In genomic region chr2:172513935-172514586, GRCh38 we compare ENCODE assay signal across 15 cellular contexts. TPM values are rescaled to one million over a fixed set of nuclear protein-coding genes. Genes with fewer than 3 reads are reported as not detected.
DNase-seq lines count a peak whose midpoint lies in the region; ATAC-seq, FAIRE-seq and TF ChIP-seq lines count a peak whose summit lies in the region.
"Had no signal": no experiment of that assay in that cellular context is flagged by ENCODE, and none has a peak within 500 bp of the region (broad histone marks: within the 10 kb centered on the region; RNA-seq: fewer than 3 reads in every experiment).

No MANE protein-coding gene starts in this region.

- H3K27ac Mint-ChIP-seq in natural killer cell treated with Interleukin-12 subunit alpha and Interleukin-12 subunit beta and Interleukin-15 and Interleukin-18, amount 100 ng/mL, for 72 hours: no peak overlapping the region
- H3K27ac Mint-ChIP-seq: progenitor cell of endocrine pancreas, T-cell had no signal

- no peaks in the 10 kb centered on the region for H3K27me3 Mint-ChIP-seq in natural killer cell treated with Interleukin-12 subunit alpha and Interleukin-12 subunit beta and Interleukin-15 and Interleukin-18, amount 100 ng/mL, for 72 hours
- H3K27me3 Mint-ChIP-seq: progenitor cell of endocrine pancreas, T-cell had no signal

- H3K4me3 Mint-ChIP-seq in natural killer cell treated with Interleukin-12 subunit alpha and Interleukin-12 subunit beta and Interleukin-15 and Interleukin-18, amount 100 ng/mL, for 72 hours: peak overlapping the region; percentile 4
- H3K4me3 Mint-ChIP-seq: T-cell had no signal

- POLR2A ChIA-PET in HEK293T (lab: Yijun Ruan, JAX): no interaction called here

- in situ Hi-C loops in G401 (cut with HindIII; ENCODE audit: low sequenced_read_pairs): no loop called here

- CTCF ChIA-PET in HEK293T (lab: Yijun Ruan, JAX): interaction anchor here (0.8 kb wide), 1 partner anchor 966 kb away, joined by 3 read pairs; no protein-coding TSS in a partner anchor

- H3K36me3 Mint-ChIP-seq in natural killer cell treated with Interleukin-12 subunit alpha and Interleukin-12 subunit beta and Interleukin-15 and Interleukin-18, amount 100 ng/mL, for 72 hours: peaks cover 13% of the 10 kb centered on the region

- ATAC-seq in natural killer cell treated with Interleukin-12 subunit alpha and Interleukin-12 subunit beta and Interleukin-15 and Interleukin-18, amount 100 ng/mL, for 72 hours: peak in 1 of 2 donors; percentile 52
- no peak for ATAC-seq in GM19324 (IDR thresholded peaks at IDR 0.05; ENCODE audit: low FRiP score, unreplicated experiment)
- ATAC-seq: T-cell had no signal

- H3K4me1 Mint-ChIP-seq in natural killer cell treated with Interleukin-12 subunit alpha and Interleukin-12 subunit beta and Interleukin-15 and Interleukin-18, amount 100 ng/mL, for 72 hours (ENCODE audit: low read depth in 2 of 2): peaks cover 0 to 9% of the 10 kb centered on the region in 2 donors

- DNase-seq in G401 (ENCODE audit: low spot score) (peak; percentile 19), SIG-M5 treated with dmso at 0.1 percent for 504 hours (lab: John Stamatoyannopoulos, UW; ENCODE audit: unreplicated experiment) (peak; percentile 68), head of caudate nucleus (peak in 41 of 42 donors; percentile 7 to 76 (median 37)), NCI-H748 treated with DMSO at 0.1 percent for 48 hours (lab: John Stamatoyannopoulos, UW) (no peak), HEK293T (ENCODE audit: extremely low spot score) (no peak), frontal cortex (ENCODE audit: low spot score in 2 of 2) (no peak)
- no peak for DNase-seq in natural killer cell treated with Interleukin-12 subunit alpha and Interleukin-12 subunit beta and Interleukin-15 and Interleukin-18, amount 100 ng/mL, for 72 hours (ENCODE audit: low spot score)
- DNase-seq: activated CD4-positive, alpha-beta T cell treated with anti-CD3 and anti-CD28 coated beads, Interleukin-2, amount 50 U/mL, for 48 hours; DND-41; mesendoderm; NCI-H2171; stimulated activated CD4-positive, alpha-beta T cell treated with anti-CD3 and anti-CD28 coated beads, Interleukin-2, amount 100 ng/mL, for 24 hours; T-cell had no signal

- peaks cover 7% of the 10 kb centered on the region for H3K9me3 Mint-ChIP-seq in natural killer cell treated with Interleukin-12 subunit alpha and Interleukin-12 subunit beta and Interleukin-15 and Interleukin-18, amount 100 ng/mL, for 72 hours

- no peak for FAIRE-seq in frontal cortex (lab: Jason Lieb, UNC)

- intact Hi-C loops in head of caudate nucleus (cut with DNase I): no loop called here

TF ChIP-seq in HEK293T, 16 proteins besides CTCF, POLR2A, EP300 and RAD21:
- TF ChIP-seq LEF1 (IDR thresholded peaks at IDR 0.05; ENCODE audit: borderline replicate concordance) (no peak), SP1 (IDR thresholded peaks at IDR 0.05) (no peak), FOXM1 (IDR thresholded peaks at IDR 0.05; ENCODE audit: borderline replicate concordance) (no peak), FOXA1 (IDR thresholded peaks at IDR 0.05) (no peak), PKNOX1 (IDR thresholded peaks at IDR 0.05) (no peak), TARDBP (IDR thresholded peaks at IDR 0.05) (no peak), SUZ12 (IDR thresholded peaks at IDR 0.05) (no peak), L3MBTL2 (conservative IDR thresholded peaks at IDR 0.05) (no peak), NFRKB (IDR thresholded peaks at IDR 0.05) (no peak), HDGF (IDR thresholded peaks at IDR 0.05; ENCODE audit: borderline replicate concordance) (no peak), ELF4 (IDR thresholded peaks at IDR 0.05) (no peak), CTBP1 (IDR thresholded peaks at IDR 0.05; ENCODE audit: borderline replicate concordance) (no peak), ARNT (IDR thresholded peaks at IDR 0.05) (no peak), FOXK2 (IDR thresholded peaks at IDR 0.05) (no peak)

RNA-seq across cellular contexts. Expression of gene PDK1, which starts 41.8 kb away (rescaled TPM):
- 4.1 and 10.0 TPM in 2 replicates for total RNA-seq in G401 (2014; rRNA removed; shearing (Covaris generic))
- total RNA-seq in natural killer cell treated with Interleukin-12 subunit alpha and Interleukin-12 subunit beta and Interleukin-15 and Interleukin-18, amount 100 ng/mL, for 72 hours: 10 to 100 TPM; 22.3 to 34.9 TPM
- total RNA-seq in frontal cortex: 10.6 TPM

Comparison
In these comparisons a context has a peak if more than half of its experiments do, and no peak if none do; other contexts are left out.
1. DNase-seq: peak in G401 (single experiment), SIG-M5 treated with dmso at 0.1 percent for 504 hours (single experiment) and head of caudate nucleus (41 of 42); none in natural killer cell treated with Interleukin-12 subunit alpha and Interleukin-12 subunit beta and Interleukin-15 and Interleukin-18, amount 100 ng/mL, for 72 hours (single experiment), NCI-H748 treated with DMSO at 0.1 percent for 48 hours (single experiment), HEK293T (single experiment) and frontal cortex (0 of 2).